In genomic region chr7:137985897-137986251, GRCh38 we compare ENCODE assay signal across 8 cellular contexts. TPM values are rescaled to one million over a fixed set of nuclear protein-coding genes. Genes with fewer than 3 reads are reported as not detected.
DNase-seq lines count a peak whose midpoint lies in the region; ATAC-seq, FAIRE-seq and TF ChIP-seq lines count a peak whose summit lies in the region.

No MANE protein-coding gene starts in this region.

- no peak for TF ChIP-seq RAD21 in HepG2 (CRISPR knock-in tag; IDR thresholded peaks at IDR 0.05)

- H3K9ac ChIP-seq in HepG2 (ENCODE audit: insufficient read depth, low read depth, low read length) = no peak overlapping the region

- peak overlapping the region; percentile 65 for H3K4me2 ChIP-seq in HepG2 (ENCODE audit: low read depth, low read length)

- no peak for TF ChIP-seq CTCF in HepG2 (CRISPR knock-in tag; IDR thresholded peaks at IDR 0.05)
- no peak for TF ChIP-seq CTCF in right lobe of liver (IDR thresholded peaks at IDR 0.05)

- H3K4me3 ChIP-seq in HepG2 (replicated peaks in 1 of 3; ENCODE audit: insufficient read depth in 1 of 3, low read depth in 2 of 3, low read length in 3 of 3) (no peak overlapping the region; a peak in 1 of 6 replicates), right lobe of liver (no peak overlapping the region), esophagus (ENCODE audit: low read depth in 1 of 2, low read length in 2 of 2) (no peak overlapping the region), aorta (ENCODE audit: low read length in 2 of 2) (no peak overlapping the region)

- in situ Hi-C loops in HepG2 (cut with HindIII; ENCODE audit: extremely low pct_ligation_motif_present, low pct_unique_long_range_greater_than_20kb) = no loop called here

- peaks cover 6 to 28% of the 10 kb centered on the region in 2 experiments for H3K36me3 ChIP-seq in HepG2 (replicated peaks in 1 of 2; ENCODE audit: control insufficient read depth in 1 of 2, insufficient read depth in 2 of 2, low read length in 2 of 2)
- H3K36me3 ChIP-seq in right lobe of liver = no peaks in the 10 kb centered on the region
- no peaks in the 10 kb centered on the region for H3K36me3 ChIP-seq in esophagus (ENCODE audit: control insufficient read depth in 2 of 2, insufficient read depth in 2 of 2, low read length in 1 of 2)
- H3K36me3 ChIP-seq in aorta (ENCODE audit: control insufficient read depth in 1 of 2, insufficient read depth in 2 of 2, low read length in 1 of 2) = no peaks in the 10 kb centered on the region

- H3K27me3 ChIP-seq in HepG2 (ENCODE audit: control insufficient read depth in 1 of 2, insufficient read depth in 2 of 2, low read length in 2 of 2) (no peaks in the 10 kb centered on the region), right lobe of liver (no peaks in the 10 kb centered on the region), esophagus (ENCODE audit: control insufficient read depth in 1 of 2, insufficient read depth in 2 of 2, low read length in 2 of 2) (no peaks in the 10 kb centered on the region), aorta (ENCODE audit: control insufficient read depth in 1 of 2, insufficient read depth in 2 of 2, low read length in 1 of 2) (no peaks in the 10 kb centered on the region)

- POLR2A ChIA-PET in HepG2 (lab: Yijun Ruan, JAX) = interaction anchor here (1.3 to 2.6 kb wide), 3 partner anchors 16 to 37 kb away, joined by 7 to 14 read pairs (median 8); partner anchors contain the start of gene CREB3L2

- 89% methylated on average over 3 of the region's 3 CpGs for WGBS in HepG2 (ENCODE audit: low lambda C conversion rate)
- 91% methylated on average over 3 of the region's 3 CpGs for WGBS in right lobe of liver (ENCODE audit: insufficient coverage, low coverage, low lambda C conversion rate, missing lambda C conversion rate)
- WGBS in esophagus, 2 donors = 88 to 89% methylated on average over 3 of the region's 3 CpGs
- WGBS in aorta, 2 donors = 45 to 57% methylated on average over 3 of the region's 3 CpGs

- H3K4me1 ChIP-seq in HepG2 (ENCODE audit: insufficient read depth, low read length) = peaks cover 100% of the 10 kb centered on the region
- H3K4me1 ChIP-seq in right lobe of liver = peaks cover 0 to 34% (median 19%) of the 10 kb centered on the region in 4 donors
- peaks cover 8 to 17% of the 10 kb centered on the region in 2 donors for H3K4me1 ChIP-seq in esophagus (ENCODE audit: control insufficient read depth in 2 of 2, insufficient read depth in 2 of 2, low read length in 1 of 2)
- H3K4me1 ChIP-seq in aorta (ENCODE audit: control insufficient read depth in 1 of 2, insufficient read depth in 2 of 2, low read length in 2 of 2) = peaks cover 24 to 30% of the 10 kb centered on the region in 2 donors

- TF ChIP-seq POLR2A in HepG2 (IDR thresholded peaks at IDR 0.05; ENCODE audit: insufficient read depth in 1 of 2, low read depth in 2 of 2, low read length in 2 of 2) = no peak
- no peak for TF ChIP-seq POLR2A in right lobe of liver (IDR thresholded peaks at IDR 0.05)

- H3K27ac ChIP-seq in HepG2 (ENCODE audit: extremely low read length, insufficient read depth, low read length) = peak overlapping the region; percentile 59
- peak overlapping the region in 1 of 3 donors; percentile 37 for H3K27ac ChIP-seq in right lobe of liver
- H3K27ac ChIP-seq in esophagus (ENCODE audit: low read depth in 2 of 2, low read length in 1 of 2) = peak overlapping the region; percentile 5 to 29
- H3K27ac ChIP-seq in aorta (ENCODE audit: low read depth in 1 of 2, low read length in 2 of 2) = peak overlapping the region; percentile 31 to 58

- peaks cover 100% of the 10 kb centered on the region for H3K79me2 ChIP-seq in HepG2 (ENCODE audit: insufficient read depth, low read length)

- FAIRE-seq in HepG2 (lab: Jason Lieb, UNC) = no peak

- H3K9me3 ChIP-seq in HepG2 (ENCODE audit: low read length) (peaks cover 4% of the 10 kb centered on the region; the same call in 1 of the 2 replicates), right lobe of liver (no peaks in the 10 kb centered on the region), esophagus (ENCODE audit: control insufficient read depth in 2 of 2, insufficient read depth in 1 of 2, low read depth in 1 of 2, low read length in 1 of 2) (no peaks in the 10 kb centered on the region), aorta (ENCODE audit: control insufficient read depth, low read length) (no peaks in the 10 kb centered on the region)

- CTCF ChIA-PET in HepG2 (lab: Yijun Ruan, JAX; ENCODE audit: low intra/inter-chr PET ratio, low total read pairs) = no interaction called here

- TF ChIP-seq EP300 in HepG2 (IDR thresholded peaks at IDR 0.05; ENCODE audit: low read depth in 2 of 2, low read length in 2 of 2) (no peak), HepG2 (CRISPR knock-in tag; IDR thresholded peaks at IDR 0.05; ENCODE audit: borderline replicate concordance) (no peak)

- BruUV-seq in HepG2 (replicated peaks; lab: Mats Ljungman, UMichigan) = no TSS peak

- no peak for ATAC-seq in HepG2
- ATAC-seq in right lobe of liver = no peak
- ATAC-seq in HG02981 (IDR thresholded peaks at IDR 0.05; ENCODE audit: unreplicated experiment) = peak; percentile 52
- no peak for ATAC-seq in aorta (ENCODE audit: low FRiP score)

- H2AFZ ChIP-seq in HepG2 (ENCODE audit: low read length) = no peak overlapping the region

- no peak for DNase-seq in HepG2 (ENCODE audit: low spot score)
- no peak for DNase-seq in right lobe of liver
- no peak for DNase-seq in aorta
- no peak for DNase-seq in NCI-H1694 treated with DMSO at 0.1 percent for 48 hours (lab: John Stamatoyannopoulos, UW)
- no peak for DNase-seq in HuH-7.5 (ENCODE audit: low spot score)
- DNase-seq in NCI-H1436 treated with DMSO at 0.1 percent for 48 hours (lab: John Stamatoyannopoulos, UW) = no peak

- intact Hi-C loops in HepG2 (cut with micrococcal nuclease; ENCODE audit: unreplicated experiment) (loop anchor here (2.0 kb wide), 1 partner anchor 15 kb away; no protein-coding TSS in a partner anchor), right lobe of liver (cut with DNase I) (no loop called here), aorta (cut with DNase I) (no loop called here)

- peaks cover 6% of the 10 kb centered on the region for H4K20me1 ChIP-seq in HepG2 (ENCODE audit: insufficient read depth, low read length)

TF ChIP-seq in HepG2, 621 proteins besides CTCF, POLR2A, EP300 and RAD21 (continues in another document):
- TF ChIP-seq PAX8 (CRISPR knock-in tag; IDR thresholded peaks at IDR 0.05; ENCODE audit: borderline replicate concordance) (no peak), BORCS8-MEF2B (CRISPR knock-in tag; IDR thresholded peaks at IDR 0.05) (no peak), ZBED4 (CRISPR knock-in tag; IDR thresholded peaks at IDR 0.05; ENCODE audit: borderline replicate concordance) (no peak)

RNA-seq across cellular contexts. Expression of gene CREB3L2, which starts 16.0 kb away (rescaled TPM):
- total RNA-seq in HepG2 (2016; rRNA removed; fragmentation: Illumina TruSeq; extraction: Trizol) (22.1 and 26.6 TPM in 2 replicates), right lobe of liver (10 to 100 TPM; 11.5 to 29.9 (median 18.2) TPM), aorta (100 to 1,000 TPM; 109 to 165 TPM)
- total RNA-seq in HepG2 (2016; cell fraction: cytosol; rRNA removed; fragmentation: Illumina TruSeq; extraction: Trizol; ENCODE audit: low read depth) = 6.5 and 8.8 TPM in 2 replicates
- 21.4 and 26.4 TPM in 2 replicates for total RNA-seq in HepG2 (2016; cell fraction: insoluble cytoplasmic fraction; rRNA removed; fragmentation: Illumina TruSeq; extraction: Trizol)
- 14.1 and 14.5 TPM in 2 replicates for total RNA-seq in HepG2 (2016; cell fraction: membrane; rRNA removed; fragmentation: Illumina TruSeq; extraction: Trizol)
- 53.5 and 54.7 TPM in 2 replicates for total RNA-seq in HepG2 (2016; cell fraction: nucleus; rRNA removed; fragmentation: Illumina TruSeq; extraction: Trizol)
- polyA plus RNA-seq in HepG2 (2011; rRNA removed) (39.0 and 41.1 TPM in 2 replicates), esophagus (1 to 10 TPM; 4.9 to 7.3 TPM), aorta (10 to 100 TPM; 10.6 to 38.4 TPM)
- polyA plus RNA-seq in HepG2 (2011; cell fraction: cytosol; rRNA removed) = 26.0 and 30.9 TPM in 2 replicates
- 36.5 and 47.2 TPM in 2 replicates for polyA plus RNA-seq in HepG2 (2011; cell fraction: nucleus; rRNA removed)
- polyA plus RNA-seq in HepG2 (2012) = 22.8 and 35.4 TPM in 2 replicates
- 2.4 and 2.7 TPM in 2 replicates for polyA plus RNA-seq in HepG2 (2016; cell fraction: cytosol; fragmentation: Illumina TruSeq; extraction: Trizol; ENCODE audit: low read depth)
- polyA plus RNA-seq in HepG2 (2016; cell fraction: insoluble cytoplasmic fraction; fragmentation: Illumina TruSeq; extraction: Trizol; ENCODE audit: low read depth) = 31.2 and 35.1 TPM in 2 replicates
- polyA plus RNA-seq in HepG2 (2016; cell fraction: membrane; fragmentation: Illumina TruSeq; extraction: Trizol; ENCODE audit: low read depth) = 5.9 and 6.4 TPM in 2 replicates
- 43.3 and 43.6 TPM in 2 replicates for polyA plus RNA-seq in HepG2 (2016; cell fraction: nucleus; fragmentation: Illumina TruSeq; extraction: Trizol; ENCODE audit: insufficient read depth, low read depth)
- polyA minus RNA-seq in HepG2 (2011; rRNA and poly(A)+ RNA removed; ENCODE audit: low replicate concordance) = 32.8 and 173 TPM in 2 replicates
- polyA minus RNA-seq in HepG2 (2011; cell fraction: cytosol; rRNA and poly(A)+ RNA removed) = 58.1 and 61.3 TPM in 2 replicates
- polyA minus RNA-seq in HepG2 (2011; cell fraction: nucleus; rRNA and poly(A)+ RNA removed) = 95.2 and 100 TPM in 2 replicates
